In genomic region chr16:47053895-47054294, GRCh38 we compare ENCODE assay signal across 37 cellular contexts.
"Had no signal": no experiment of that assay in that cellular context is flagged by ENCODE, and none has a peak within 500 bp of the region (broad histone marks: within the 10 kb centered on the region; RNA-seq: fewer than 3 reads in every experiment).

No MANE protein-coding gene starts in this region.

- H3K27ac ChIP-seq: ascending aorta, cardiac muscle cell, VCaP had no signal

- FAIRE-seq: bronchial epithelial cell, TTC549 had no signal

- H3K27me3 Mint-ChIP-seq: activated B cell treated with CpG ODN at 0.5 μM for 24 hours; activated CD4-positive, alpha-beta memory T cell treated with anti-CD3 and anti-CD28 coated beads, Interleukin-2, amount 10 ng/mL, durations not matched to agents 7 days and 5 days; activated CD4-positive, alpha-beta T cell treated with anti-CD3 and anti-CD28 coated beads, Interleukin-2, amount 10 ng/mL, durations not matched to agents 7 days and 5 days; activated CD8-positive, alpha-beta memory T cell treated with anti-CD3 and anti-CD28 coated beads, Interleukin-2, amount 10 ng/mL, durations not matched to agents 7 days and 5 days; activated naive CD4-positive, alpha-beta T cell treated with anti-CD3 and anti-CD28 coated beads, Interleukin-2, amount 10 ng/mL, durations not matched to agents 7 days and 5 days; activated naive CD4-positive, alpha-beta T cell treated with anti-CD3 and anti-CD28 coated beads, Interleukin-2, amount 50 U/mL, for 24 hours; activated naive CD8-positive, alpha-beta T cell; activated naive CD8-positive, alpha-beta T cell treated with anti-CD3 and anti-CD28 coated beads, Interleukin-2, amount 10 ng/mL, durations not matched to agents 7 days and 5 days; activated naive CD8-positive, alpha-beta T cell treated with anti-CD3 and anti-CD28 coated beads, Interleukin-2, amount 50 U/mL, for 24 hours; activated T-cell treated with anti-CD3 and anti-CD28 coated beads, Interleukin-2, amount 50 U/mL, for 24 hours had no signal

- H3K4me3 ChIP-seq: ascending aorta, cardiac muscle cell had no signal

- H3K9me3 ChIP-seq: ascending aorta had no signal

- H3K4me1 Mint-ChIP-seq: activated B cell treated with CpG ODN at 0.5 μM for 24 hours; activated CD4-positive, alpha-beta memory T cell treated with anti-CD3 and anti-CD28 coated beads, Interleukin-2, amount 10 ng/mL, durations not matched to agents 7 days and 5 days; activated CD4-positive, alpha-beta T cell treated with anti-CD3 and anti-CD28 coated beads, Interleukin-2, amount 10 ng/mL, durations not matched to agents 7 days and 5 days; activated CD8-positive, alpha-beta memory T cell treated with anti-CD3 and anti-CD28 coated beads, Interleukin-2, amount 10 ng/mL, durations not matched to agents 7 days and 5 days; activated naive CD4-positive, alpha-beta T cell treated with anti-CD3 and anti-CD28 coated beads, Interleukin-2, amount 10 ng/mL, durations not matched to agents 7 days and 5 days; activated naive CD4-positive, alpha-beta T cell treated with anti-CD3 and anti-CD28 coated beads, Interleukin-2, amount 50 U/mL, for 24 hours; activated naive CD8-positive, alpha-beta T cell treated with anti-CD3 and anti-CD28 coated beads, Interleukin-2, amount 10 ng/mL, durations not matched to agents 7 days and 5 days; activated naive CD8-positive, alpha-beta T cell treated with anti-CD3 and anti-CD28 coated beads, Interleukin-2, amount 50 U/mL, for 24 hours; brain; central memory CD8-positive, alpha-beta T cell had no signal

- ATAC-seq: activated CD8-positive, alpha-beta memory T cell treated with anti-CD3 and anti-CD28 coated beads, Interleukin-2, amount 10 ng/mL, durations not matched to agents 7 days and 5 days; activated CD8-positive, alpha-beta T cell treated with anti-CD3 and anti-CD28 coated beads, Interleukin-2, amount 10 ng/mL, durations not matched to agents 7 days and 5 days; activated naive CD8-positive, alpha-beta T cell treated with anti-CD3 and anti-CD28 coated beads, Interleukin-2, amount 50 U/mL, for 24 hours had no signal

- H3K36me3 Mint-ChIP-seq: activated CD8-positive, alpha-beta memory T cell treated with anti-CD3 and anti-CD28 coated beads, Interleukin-2, amount 10 ng/mL, durations not matched to agents 7 days and 5 days; activated naive CD4-positive, alpha-beta T cell treated with anti-CD3 and anti-CD28 coated beads, Interleukin-2, amount 10 ng/mL, durations not matched to agents 7 days and 5 days; activated naive CD4-positive, alpha-beta T cell treated with anti-CD3 and anti-CD28 coated beads, Interleukin-2, amount 50 U/mL, for 24 hours; activated naive CD8-positive, alpha-beta T cell; activated naive CD8-positive, alpha-beta T cell treated with anti-CD3 and anti-CD28 coated beads, Interleukin-2, amount 10 ng/mL, durations not matched to agents 7 days and 5 days; brain had no signal

- H3K4me3 Mint-ChIP-seq: activated B cell treated with CpG ODN at 0.5 μM for 24 hours; activated CD4-positive, alpha-beta memory T cell treated with anti-CD3 and anti-CD28 coated beads, Interleukin-2, amount 10 ng/mL, durations not matched to agents 7 days and 5 days; activated CD4-positive, alpha-beta T cell treated with anti-CD3 and anti-CD28 coated beads, Interleukin-2, amount 10 ng/mL, durations not matched to agents 7 days and 5 days; activated CD8-positive, alpha-beta memory T cell treated with anti-CD3 and anti-CD28 coated beads, Interleukin-2, amount 10 ng/mL, durations not matched to agents 7 days and 5 days; activated CD8-positive, alpha-beta T cell treated with anti-CD3 and anti-CD28 coated beads, Interleukin-2, amount 10 ng/mL, durations not matched to agents 7 days and 5 days; activated naive CD4-positive, alpha-beta T cell treated with anti-CD3 and anti-CD28 coated beads, Interleukin-2, amount 10 ng/mL, durations not matched to agents 7 days and 5 days; activated naive CD4-positive, alpha-beta T cell treated with anti-CD3 and anti-CD28 coated beads, Interleukin-2, amount 50 U/mL, for 24 hours; activated naive CD8-positive, alpha-beta T cell; activated naive CD8-positive, alpha-beta T cell treated with anti-CD3 and anti-CD28 coated beads, Interleukin-2, amount 10 ng/mL, durations not matched to agents 7 days and 5 days; activated naive CD8-positive, alpha-beta T cell treated with anti-CD3 and anti-CD28 coated beads, Interleukin-2, amount 50 U/mL, for 24 hours; activated T-cell treated with anti-CD3 and anti-CD28 coated beads, Interleukin-2, amount 50 U/mL, for 24 hours; brain; central memory CD8-positive, alpha-beta T cell; T-helper 1 cell treated with Interleukin-12 subunit alpha and Interleukin-12 subunit beta and Interleukin-4 antibody, amounts not matched to agents 30 μg/mL and 1 μg/mL, for 36 hours; T-helper 2 cell treated with Interferon-gamma antibody and Interleukin-4, amounts not matched to agents 5 μg/mL and 100 μg/mL, for 36 hours had no signal

- H3K36me3 ChIP-seq: ascending aorta, cardiac muscle cell had no signal

- H3K9me3 Mint-ChIP-seq: activated B cell treated with CpG ODN at 0.5 μM for 24 hours; activated CD4-positive, alpha-beta memory T cell treated with anti-CD3 and anti-CD28 coated beads, Interleukin-2, amount 10 ng/mL, durations not matched to agents 7 days and 5 days; activated CD4-positive, alpha-beta T cell treated with anti-CD3 and anti-CD28 coated beads, Interleukin-2, amount 10 ng/mL, durations not matched to agents 7 days and 5 days; activated naive CD4-positive, alpha-beta T cell treated with anti-CD3 and anti-CD28 coated beads, Interleukin-2, amount 10 ng/mL, durations not matched to agents 7 days and 5 days; activated naive CD4-positive, alpha-beta T cell treated with anti-CD3 and anti-CD28 coated beads, Interleukin-2, amount 50 U/mL, for 24 hours; activated naive CD8-positive, alpha-beta T cell treated with anti-CD3 and anti-CD28 coated beads, Interleukin-2, amount 10 ng/mL, durations not matched to agents 7 days and 5 days; activated naive CD8-positive, alpha-beta T cell treated with anti-CD3 and anti-CD28 coated beads, Interleukin-2, amount 50 U/mL, for 24 hours; activated T-cell treated with anti-CD3 and anti-CD28 coated beads, Interleukin-2, amount 50 U/mL, for 24 hours; activated T-helper 2 cell treated with anti-CD3 and anti-CD28 coated beads, Interferon-gamma antibody, Interleukin-2, Interleukin-4, amounts not matched to agents 10 μg/mL and 5 μg/mL and 100 μg/mL, durations not matched to agents 14 hours and 24 hours and 36 hours; central memory CD8-positive, alpha-beta T cell; T-helper 1 cell treated with Interleukin-12 subunit alpha and Interleukin-12 subunit beta and Interleukin-4 antibody, amounts not matched to agents 30 μg/mL and 1 μg/mL, for 36 hours; T-helper 2 cell treated with Interferon-gamma antibody and Interleukin-4, amounts not matched to agents 5 μg/mL and 100 μg/mL, for 36 hours had no signal

- DNase-seq: activated B cell treated with CpG ODN at 0.5 μM for 24 hours; activated CD4-positive, alpha-beta memory T cell treated with anti-CD3 and anti-CD28 coated beads, Interleukin-2, amount 10 ng/mL, durations not matched to agents 7 days and 5 days; activated CD4-positive, alpha-beta T cell treated with anti-CD3 and anti-CD28 coated beads for 48 hours; activated CD4-positive, alpha-beta T cell treated with anti-CD3 and anti-CD28 coated beads, Interleukin-2, amount 10 ng/mL, durations not matched to agents 7 days and 5 days; activated CD4-positive, alpha-beta T cell treated with anti-CD3 and anti-CD28 coated beads, Interleukin-2, amount 50 U/mL, for 48 hours; activated CD4-positive, CD25-positive, alpha-beta regulatory T cell treated with anti-CD3 and anti-CD28 coated beads, Interleukin-2, amount 50 U/mL, for 72 hours; activated CD8-positive, alpha-beta memory T cell treated with anti-CD3 and anti-CD28 coated beads for 24 hours; activated CD8-positive, alpha-beta memory T cell treated with anti-CD3 and anti-CD28 coated beads, Interleukin-2, amount 10 ng/mL, durations not matched to agents 7 days and 5 days; activated CD8-positive, alpha-beta memory T cell treated with anti-CD3 and anti-CD28 coated beads, Interleukin-2, amount 50 U/mL, for 48 hours; activated CD8-positive, alpha-beta T cell treated with anti-CD3 and anti-CD28 coated beads, Interleukin-2, amount 10 ng/mL, durations not matched to agents 7 days and 5 days; activated effector memory CD4-positive, alpha-beta T cell treated with Interleukin-2 at 50 U/mL for 16 hours; activated gamma-delta T cell; activated naive CD4-positive, alpha-beta T cell treated with anti-CD3 and anti-CD28 coated beads, Interleukin-2, amount 10 ng/mL, durations not matched to agents 7 days and 5 days; activated naive CD4-positive, alpha-beta T cell treated with Interleukin-2 at 50 U/mL for 16 hours; activated naive CD8-positive, alpha-beta T cell treated with anti-CD3 and anti-CD28 coated beads, Interleukin-2, amount 10 ng/mL, durations not matched to agents 7 days and 5 days; activated naive CD8-positive, alpha-beta T cell treated with anti-CD3 and anti-CD28 coated beads, Interleukin-2, amount 50 U/mL, for 24 hours; activated T-cell treated with anti-CD3 and anti-CD28 coated beads, Interleukin-2, amount 50 U/mL, for 24 hours; activated T-cell treated with anti-CD3 and anti-CD28 coated beads, Interleukin-2, amount 50 U/mL, for 48 hours; amygdala; anterior cingulate cortex; caudate nucleus; cerebellar nuclear complex; T-helper 1 cell; T-helper 2 cell; T-helper 9 cell had no signal

- H3K4me1 ChIP-seq: ascending aorta had no signal

- H3K27me3 ChIP-seq: ascending aorta, cardiac muscle cell had no signal

- H3K27ac Mint-ChIP-seq: activated B cell treated with CpG ODN at 0.5 μM for 24 hours; activated CD4-positive, alpha-beta memory T cell treated with anti-CD3 and anti-CD28 coated beads, Interleukin-2, amount 10 ng/mL, durations not matched to agents 7 days and 5 days; activated CD4-positive, alpha-beta T cell treated with anti-CD3 and anti-CD28 coated beads, Interleukin-2, amount 10 ng/mL, durations not matched to agents 7 days and 5 days; activated CD8-positive, alpha-beta memory T cell treated with anti-CD3 and anti-CD28 coated beads, Interleukin-2, amount 10 ng/mL, durations not matched to agents 7 days and 5 days; activated CD8-positive, alpha-beta T cell treated with anti-CD3 and anti-CD28 coated beads, Interleukin-2, amount 10 ng/mL, durations not matched to agents 7 days and 5 days; activated naive CD4-positive, alpha-beta T cell treated with anti-CD3 and anti-CD28 coated beads, Interleukin-2, amount 10 ng/mL, durations not matched to agents 7 days and 5 days; activated naive CD4-positive, alpha-beta T cell treated with anti-CD3 and anti-CD28 coated beads, Interleukin-2, amount 50 U/mL, for 24 hours; activated naive CD8-positive, alpha-beta T cell; activated naive CD8-positive, alpha-beta T cell treated with anti-CD3 and anti-CD28 coated beads, Interleukin-2, amount 10 ng/mL, durations not matched to agents 7 days and 5 days; activated naive CD8-positive, alpha-beta T cell treated with anti-CD3 and anti-CD28 coated beads, Interleukin-2, amount 50 U/mL, for 24 hours; activated T-cell treated with anti-CD3 and anti-CD28 coated beads, Interleukin-2, amount 50 U/mL, for 24 hours; activated T-helper 2 cell treated with anti-CD3 and anti-CD28 coated beads, Interferon-gamma antibody, Interleukin-2, Interleukin-4, amounts not matched to agents 10 μg/mL and 5 μg/mL and 100 μg/mL, durations not matched to agents 14 hours and 24 hours and 36 hours; brain; T-helper 1 cell treated with Interleukin-12 subunit alpha and Interleukin-12 subunit beta and Interleukin-4 antibody, amounts not matched to agents 30 μg/mL and 1 μg/mL, for 36 hours; T-helper 2 cell treated with Interferon-gamma antibody and Interleukin-4, amounts not matched to agents 5 μg/mL and 100 μg/mL, for 36 hours had no signal
